Comparison of ENCODE assay signal across 30 cellular contexts in genomic region chr4:83381173-83381572, GRCh38.
"Had no signal": no experiment of that assay in that cellular context is flagged by ENCODE, and none has a peak within 500 bp of the region (broad histone marks: within the 10 kb centered on the region; RNA-seq: fewer than 3 reads in every experiment).

No MANE protein-coding gene starts in this region.

- H3K27me3 ChIP-seq: adrenal gland, heart right ventricle, upper lobe of left lung, vagina had no signal

- H3K4me3 Mint-ChIP-seq: activated naive CD8-positive, alpha-beta T cell; brain; nephron; T-helper 1 cell treated with Interleukin-12 subunit alpha and Interleukin-12 subunit beta and Interleukin-4 antibody, amounts not matched to agents 30 μg/mL and 1 μg/mL, for 36 hours had no signal

- H3K4me1 Mint-ChIP-seq: brain, nephron had no signal

- H3K27ac Mint-ChIP-seq: activated naive CD8-positive, alpha-beta T cell; brain; nephron; T-helper 1 cell treated with Interleukin-12 subunit alpha and Interleukin-12 subunit beta and Interleukin-4 antibody, amounts not matched to agents 30 μg/mL and 1 μg/mL, for 36 hours had no signal

- H3K36me3 ChIP-seq: adrenal gland, heart right ventricle, left ventricle myocardium inferior, prostate gland, thoracic aorta, upper lobe of left lung, vagina had no signal

- H3K27me3 Mint-ChIP-seq: activated naive CD8-positive, alpha-beta T cell had no signal

- H3K4me3 ChIP-seq: adrenal gland, heart right ventricle, left ventricle myocardium inferior, lung, mucosa of descending colon, prostate gland, skin epidermis, thoracic aorta, upper lobe of left lung, vagina had no signal

- H3K36me3 Mint-ChIP-seq: brain had no signal

- H3K9me3 ChIP-seq: prostate gland, thoracic aorta, vagina had no signal

- ATAC-seq: heart right ventricle; mucosa of descending colon; sciatic nerve; stimulated activated naive CD8-positive, alpha-beta T cell treated with anti-CD3 and anti-CD28 coated beads, Interleukin-15, Interleukin-2, amounts not matched to agents 100 U/mL and 50 U/mL, for 24 hours had no signal

- DNase-seq: activated CD4-positive, alpha-beta T cell treated with anti-CD3 and anti-CD28 coated beads for 4 hours; activated CD4-positive, alpha-beta T cell treated with anti-CD3 and anti-CD28 coated beads, Interleukin-2, amount 50 U/mL, for 4 hours; activated effector memory CD4-positive, alpha-beta T cell treated with Interleukin-2 at 50 U/mL for 16 hours; activated naive CD4-positive, alpha-beta T cell treated with Interleukin-2 at 50 U/mL for 16 hours; activated T-cell treated with anti-CD3 and anti-CD28 coated beads for 4 hours; adrenal gland; aorta; central memory CD4-positive, alpha-beta T cell; effector CD4-positive, alpha-beta T cell; erythroblast; heart right ventricle; left ventricle myocardium inferior; mucosa of descending colon; retina; stimulated activated CD4-positive, alpha-beta T cell treated with anti-CD3 and anti-CD28 coated beads, Interleukin-12 subunit alpha, Interleukin-12 subunit beta, amount 100 ng/mL, for 4 hours; stimulated activated CD4-positive, alpha-beta T cell treated with anti-CD3 and anti-CD28 coated beads, Interleukin-4, amount 100 ng/mL, for 1 hour; stimulated activated naive CD8-positive, alpha-beta T cell treated with anti-CD3 and anti-CD28 coated beads, Interleukin-15, Interleukin-2, amounts not matched to agents 100 U/mL and 50 U/mL, for 24 hours; T-helper 9 cell; upper lobe of left lung had no signal

- H3K27ac ChIP-seq: adrenal gland, heart right ventricle, left ventricle myocardium inferior, prostate gland, thoracic aorta, upper lobe of left lung, vagina, VCaP had no signal

- H3K4me1 ChIP-seq: adrenal gland, heart right ventricle, left ventricle myocardium inferior, prostate gland, upper lobe of left lung, vagina had no signal
